ENCODE assay signal across 8 cellular contexts in the genomic region with DNA sequence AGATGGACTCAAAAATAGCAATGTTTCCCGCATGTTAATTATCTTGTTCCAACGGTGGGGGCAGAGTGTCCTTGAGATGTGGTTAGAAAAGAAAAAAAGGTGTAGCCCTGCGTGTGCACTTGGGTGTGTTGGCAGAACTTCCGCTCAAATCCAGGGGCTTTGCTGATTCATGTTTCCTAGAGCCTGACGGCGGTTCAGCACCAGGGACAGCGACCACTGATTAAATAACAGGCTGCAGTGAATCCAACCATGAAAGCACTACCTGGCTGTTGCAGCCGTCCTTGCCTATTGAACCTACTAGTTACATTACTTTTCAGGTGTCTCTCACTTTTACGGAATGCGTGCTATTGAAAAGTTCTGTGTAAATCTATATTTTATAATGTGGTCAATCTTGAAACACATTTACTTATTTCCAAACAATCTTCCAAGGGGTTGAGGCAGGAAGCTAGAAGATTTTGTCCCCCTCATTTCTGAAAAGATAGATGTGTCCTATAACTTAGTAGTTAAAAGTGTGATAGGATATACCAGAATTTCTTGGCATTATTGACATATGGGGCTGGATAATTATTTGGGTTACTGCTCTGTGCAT.
DNase-seq lines count a peak whose midpoint lies in the region; ATAC-seq, FAIRE-seq and TF ChIP-seq lines count a peak whose summit lies in the region.

No MANE protein-coding gene starts in this region.

- FAIRE-seq in HTR-8/SVneo (lab: Jason Lieb, UNC): no peak

- POLR2A ChIA-PET in activated naive CD8-positive, alpha-beta T cell treated with anti-CD3 and anti-CD28 coated beads, Interleukin-2, amount 10 ng/mL, durations not matched to agents 7 days and 5 days (lab: Charles Lee): no interaction called here

- H3K4me1 Mint-ChIP-seq in activated naive CD8-positive, alpha-beta T cell treated with anti-CD3 and anti-CD28 coated beads, Interleukin-2, amount 10 ng/mL, durations not matched to agents 7 days and 5 days: no peaks in the 10 kb centered on the region

- no peak for TF ChIP-seq CTCF in LNCaP clone FGC (IDR thresholded peaks at IDR 0.05; ENCODE audit: control insufficient read depth, extremely low read depth, insufficient read depth)

- H3K4me3 ChIP-seq in LNCaP clone FGC (ENCODE audit: low read depth, low read length): no peak overlapping the region

- H3K4me3 Mint-ChIP-seq in activated naive CD8-positive, alpha-beta T cell treated with anti-CD3 and anti-CD28 coated beads, Interleukin-2, amount 10 ng/mL, durations not matched to agents 7 days and 5 days: no peak overlapping the region

- no peaks in the 10 kb centered on the region for H3K27me3 Mint-ChIP-seq in activated naive CD8-positive, alpha-beta T cell treated with anti-CD3 and anti-CD28 coated beads, Interleukin-2, amount 10 ng/mL, durations not matched to agents 7 days and 5 days

- no peaks in the 10 kb centered on the region for H3K36me3 Mint-ChIP-seq in activated naive CD8-positive, alpha-beta T cell treated with anti-CD3 and anti-CD28 coated beads, Interleukin-2, amount 10 ng/mL, durations not matched to agents 7 days and 5 days

- H3K9me3 Mint-ChIP-seq in activated naive CD8-positive, alpha-beta T cell treated with anti-CD3 and anti-CD28 coated beads, Interleukin-2, amount 10 ng/mL, durations not matched to agents 7 days and 5 days: peaks cover 8% of the 10 kb centered on the region

- H3K27ac Mint-ChIP-seq in activated naive CD8-positive, alpha-beta T cell treated with anti-CD3 and anti-CD28 coated beads, Interleukin-2, amount 10 ng/mL, durations not matched to agents 7 days and 5 days: no peak overlapping the region

- no peak for ATAC-seq in activated naive CD8-positive, alpha-beta T cell treated with anti-CD3 and anti-CD28 coated beads, Interleukin-2, amount 10 ng/mL, durations not matched to agents 7 days and 5 days (ENCODE audit: low read depth)
- ATAC-seq in HG03442 (IDR thresholded peaks at IDR 0.05; ENCODE audit: unreplicated experiment): no peak
- no peak for ATAC-seq in GM19397 (IDR thresholded peaks at IDR 0.05; ENCODE audit: unreplicated experiment)

- DNase-seq in EL: peak; percentile 14
- DNase-seq in LNCaP clone FGC (ENCODE audit: low read depth): peak; percentile 17
- peak; percentile 61 for DNase-seq in activated naive CD8-positive, alpha-beta T cell treated with anti-CD3 and anti-CD28 coated beads, Interleukin-2, amount 10 ng/mL, durations not matched to agents 7 days and 5 days
- peak; percentile 70 for DNase-seq in kidney glomerular epithelial cell (lab: John Stamatoyannopoulos, UW)
- no peak for DNase-seq in central memory CD4-positive, alpha-beta T cell
- DNase-seq in HTR-8/SVneo (ENCODE audit: insufficient read length, low spot score): no peak

Comparison
In these comparisons a context has a peak if more than half of its experiments do, and no peak if none do; other contexts are left out.
1. DNase-seq: peak in EL (single experiment), LNCaP clone FGC (single experiment), activated naive CD8-positive, alpha-beta T cell treated with anti-CD3 and anti-CD28 coated beads, Interleukin-2, amount 10 ng/mL, durations not matched to agents 7 days and 5 days (single experiment) and kidney glomerular epithelial cell (single experiment); none in central memory CD4-positive, alpha-beta T cell (single experiment) and HTR-8/SVneo (single experiment).